In genomic region chr10:89701238-89702120, GRCh38 we compare ENCODE assay signal across 8 cellular contexts. TPM values are rescaled to one million over a fixed set of nuclear protein-coding genes. Genes with fewer than 3 reads are reported as not detected.
A peak's percentile ranks its signal among the peaks of the same experiment; 100 is the strongest.
DNase-seq lines count a peak whose midpoint lies in the region; ATAC-seq, FAIRE-seq and TF ChIP-seq lines count a peak whose summit lies in the region.

Gene KIF20B (plus strand): TSS chr10:89701590. CDS start chr10:89705295, 3,705 bp downstream.

- peak; percentile 52 for TF ChIP-seq POLR2A in prostate gland (IDR thresholded peaks at IDR 0.05)

- no peaks in the 10 kb centered on the region for H3K36me3 ChIP-seq in prostate gland

- H3K27me3 ChIP-seq in prostate gland (replicated peaks; ENCODE audit: insufficient read depth) = no peaks in the 10 kb centered on the region

- FAIRE-seq in urothelium cell line (lab: Jason Lieb, UNC) = peak; percentile 78

- peak within 1 kb of the TSS; percentile 70 to 83 for H3K27ac ChIP-seq in prostate gland

- peak in 3 of 4 experiments; percentile 58 to 60 (median 58) for TF ChIP-seq CTCF in prostate gland (IDR thresholded peaks at IDR 0.05)

- DNase-seq in NCI-H187 (lab: John Stamatoyannopoulos, UW) (peak; percentile 76 to 90), T-helper 2 cell (peak; percentile 86 to 99 (median 93)), anterior cingulate cortex (lab: John Stamatoyannopoulos, UW) (peak; percentile 64 to 98 (median 94)), left ventricle myocardium superior (peak; percentile 98), prostate gland (ENCODE audit: low spot score) (peak; percentile 95), urothelium cell line (ENCODE audit: low spot score) (peak; percentile 97)

- no peaks in the 10 kb centered on the region for H3K9me3 ChIP-seq in prostate gland

- no peaks in the 10 kb centered on the region for H3K4me1 ChIP-seq in prostate gland (replicated peaks)

- ATAC-seq in GM18499 (IDR thresholded peaks at IDR 0.05; ENCODE audit: insufficient read depth, unreplicated experiment) (peak; percentile 90), HG02943 (IDR thresholded peaks at IDR 0.05; ENCODE audit: low read depth, unreplicated experiment) (peak; percentile 97), left ventricle myocardium superior (peak; percentile 100)

- intact Hi-C loops in left ventricle myocardium superior (cut with micrococcal nuclease) (no loop called here), prostate gland (cut with DNase I) (loop anchor here (2.0 kb wide), 1 partner anchor 57 kb away; the partner anchor contains the start of gene PANK1)

- peak within 1 kb of the TSS; percentile 54 to 57 for H3K4me3 ChIP-seq in prostate gland

- WGBS in prostate gland = 1% methylated on average over 48 of the region's 48 CpGs

RNA-seq across cellular contexts. Expression of gene KIF20B, which starts in this region (rescaled TPM):
- total RNA-seq in left ventricle myocardium superior = 3.7 TPM
- 1 to 10 TPM; 3.4 to 5.7 TPM for total RNA-seq in prostate gland

Comparison
In these comparisons a context has a peak if more than half of its experiments do, and no peak if none do; other contexts are left out.
1. Peak in every context shown above with its lines: DNase-seq, ATAC-seq, H3K4me3 ChIP-seq and H3K27ac ChIP-seq.